Comparison of ENCODE assay signal across 8 cellular contexts in the genomic region with DNA sequence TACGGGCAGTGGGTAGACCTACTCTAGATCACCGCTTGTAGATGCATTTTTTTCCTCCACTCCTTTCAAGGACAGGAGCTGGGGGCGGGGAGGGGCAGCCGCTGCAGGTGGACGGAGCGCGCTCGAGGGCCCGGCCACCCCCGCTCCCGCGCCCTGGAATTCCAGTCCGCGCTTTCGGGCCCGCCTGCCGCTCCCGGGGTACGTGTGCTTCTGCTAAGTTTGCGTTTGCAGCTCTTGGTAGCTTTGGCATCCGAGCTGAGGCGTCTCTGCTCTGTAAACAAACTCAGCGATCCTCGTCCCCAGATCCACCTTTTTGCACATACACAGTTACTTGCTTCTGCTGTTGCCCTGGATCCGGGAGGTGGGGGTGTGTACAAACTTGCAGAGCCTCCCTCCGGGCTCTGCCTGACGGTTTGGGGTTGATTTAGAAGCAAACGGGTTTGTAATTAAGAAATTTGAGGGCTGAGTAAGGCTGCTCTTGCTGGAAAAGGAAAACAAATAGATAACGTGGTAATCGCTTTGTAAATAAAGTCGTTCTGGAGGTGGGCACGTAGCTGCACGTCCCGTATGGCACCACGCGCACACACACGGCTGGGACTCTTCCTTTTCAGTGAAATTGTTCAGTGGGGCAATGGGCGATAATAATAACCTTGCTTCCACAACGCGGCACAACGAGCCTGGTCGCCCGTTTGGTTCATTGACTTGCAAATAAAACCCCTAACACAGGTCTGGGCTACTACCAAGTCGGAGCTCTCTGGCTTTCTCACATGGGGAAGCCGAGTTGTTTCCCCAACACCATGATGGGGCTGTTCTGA. TPM values are rescaled to one million over a fixed set of nuclear protein-coding genes. Genes with fewer than 3 reads are reported as not detected.
A peak's percentile ranks its signal among the peaks of the same experiment; 100 is the strongest.
DNase-seq lines count a peak whose midpoint lies in the region; ATAC-seq and TF ChIP-seq lines count a peak whose summit lies in the region.

No MANE protein-coding gene starts in this region.

- H3K4me3 Mint-ChIP-seq in naive thymus-derived CD8-positive, alpha-beta T cell: peak overlapping the region; percentile 91 to 100 (median 100)
- peak overlapping the region; percentile 88 to 98 for H3K4me3 Mint-ChIP-seq in stimulated activated naive B cell treated with anti-CD40 and anti-IgM and Interleukin-4, amounts not matched to agents 10 μg/mL and 1 μg/mL and 100 μg/mL, for 72 hours

- H3K9me3 ChIP-seq in KOPT-K1 (ENCODE audit: insufficient read depth, low read length, poor library complexity, severe bottlenecking) (no peaks in the 10 kb centered on the region), Peyer's patch (no peaks in the 10 kb centered on the region), fibroblast of lung (ENCODE audit: control insufficient read depth, insufficient read depth, low read depth, low read length) (no peaks in the 10 kb centered on the region)

- peak overlapping the region; percentile 93 to 100 (median 99) for H3K27ac Mint-ChIP-seq in naive thymus-derived CD8-positive, alpha-beta T cell
- peak overlapping the region; percentile 100 for H3K27ac Mint-ChIP-seq in stimulated activated naive B cell treated with anti-CD40 and anti-IgM and Interleukin-4, amounts not matched to agents 10 μg/mL and 1 μg/mL and 100 μg/mL, for 72 hours

- H3K4me2 ChIP-seq in fibroblast of lung (ENCODE audit: extremely low read depth, insufficient read depth, low read length): peak overlapping the region; percentile 99

- H3K27ac ChIP-seq in KOPT-K1 (ENCODE audit: low read depth, low read length, poor library complexity, severe bottlenecking) (peak overlapping the region; percentile 72), Peyer's patch (peak overlapping the region; percentile 95 to 97 (median 96)), fibroblast of lung (ENCODE audit: insufficient read depth, low read length) (peak overlapping the region; percentile 91)

- TF ChIP-seq CTCF in Peyer's patch (IDR thresholded peaks at IDR 0.05) (peak in 1 of 6 experiments; percentile 16), fibroblast of lung (conservative IDR thresholded peaks at IDR 0.05 in 1 of 2, IDR thresholded peaks at IDR 0.05 in 1 of 2; ENCODE audit: low read depth in 1 of 2, low read length in 2 of 2) (no peak)

- peaks cover 0 to 6% (median 0%) of the 10 kb centered on the region in 9 donors for H3K9me3 Mint-ChIP-seq in naive thymus-derived CD8-positive, alpha-beta T cell
- no peaks in the 10 kb centered on the region for H3K9me3 Mint-ChIP-seq in stimulated activated naive B cell treated with anti-CD40 and anti-IgM and Interleukin-4, amounts not matched to agents 10 μg/mL and 1 μg/mL and 100 μg/mL, for 72 hours

- POLR2A ChIA-PET in naive thymus-derived CD8-positive, alpha-beta T cell (lab: Charles Lee): interaction anchor here (0.6 to 4.3 kb wide), 35 partner anchors 10 to 1558 kb away, joined by 3 to 60 read pairs (median 9); partner anchors contain the start of genes CCDC28A, HEBP2, HECA and REPS1

- H3K4me3 ChIP-seq in Peyer's patch (peak overlapping the region; percentile 76 to 90 (median 76)), fibroblast of lung (replicated peaks in 1 of 4; ENCODE audit: control extremely low read depth in 1 of 4, insufficient read depth in 1 of 4, low read depth in 3 of 4, low read length in 4 of 4) (peak overlapping the region; percentile 53 to 73 (median 67))

- peaks cover 35% of the 10 kb centered on the region for H3K79me2 ChIP-seq in fibroblast of lung (ENCODE audit: control insufficient read depth, insufficient read depth, low read length)

- peak overlapping the region; percentile 58 for H2AFZ ChIP-seq in fibroblast of lung (ENCODE audit: low read length)

- H3K4me1 Mint-ChIP-seq in naive thymus-derived CD8-positive, alpha-beta T cell: peaks cover 15 to 39% (median 28%) of the 10 kb centered on the region in 4 donors
- peaks cover 11 to 24% of the 10 kb centered on the region in 2 donors for H3K4me1 Mint-ChIP-seq in stimulated activated naive B cell treated with anti-CD40 and anti-IgM and Interleukin-4, amounts not matched to agents 10 μg/mL and 1 μg/mL and 100 μg/mL, for 72 hours

- peak overlapping the region; percentile 94 for H3K9ac ChIP-seq in fibroblast of lung (ENCODE audit: insufficient read depth, low read length)

- ATAC-seq in GM21786 (IDR thresholded peaks at IDR 0.05; ENCODE audit: unreplicated experiment): peak; percentile 46
- ATAC-seq in naive thymus-derived CD8-positive, alpha-beta T cell: peak; percentile 62 to 73
- peak; percentile 55 to 63 for ATAC-seq in stimulated activated naive B cell treated with anti-CD40 and anti-IgM and Interleukin-4, amounts not matched to agents 10 μg/mL and 1 μg/mL and 100 μg/mL, for 72 hours (replicated peaks)

- H3K27me3 Mint-ChIP-seq in naive thymus-derived CD8-positive, alpha-beta T cell: no peaks in the 10 kb centered on the region
- H3K27me3 Mint-ChIP-seq in stimulated activated naive B cell treated with anti-CD40 and anti-IgM and Interleukin-4, amounts not matched to agents 10 μg/mL and 1 μg/mL and 100 μg/mL, for 72 hours: no peaks in the 10 kb centered on the region

- H3K36me3 ChIP-seq in KOPT-K1 (ENCODE audit: insufficient read depth, low read length) (no peaks in the 10 kb centered on the region), Peyer's patch (peaks cover 0 to 16% (median 0%) of the 10 kb centered on the region in 3 donors), fibroblast of lung (ENCODE audit: control insufficient read depth, insufficient read depth, low read length) (peaks cover 13% of the 10 kb centered on the region)

- peaks cover 10 to 33% (median 15%) of the 10 kb centered on the region in 3 donors for H3K36me3 Mint-ChIP-seq in naive thymus-derived CD8-positive, alpha-beta T cell
- H3K36me3 Mint-ChIP-seq in stimulated activated naive B cell treated with anti-CD40 and anti-IgM and Interleukin-4, amounts not matched to agents 10 μg/mL and 1 μg/mL and 100 μg/mL, for 72 hours: peaks cover 10 to 13% of the 10 kb centered on the region in 2 donors

- H3K27me3 ChIP-seq in Peyer's patch (no peaks in the 10 kb centered on the region), fibroblast of lung (ENCODE audit: control insufficient read depth, insufficient read depth, low read length) (no peaks in the 10 kb centered on the region)

- H4K20me1 ChIP-seq in fibroblast of lung (ENCODE audit: control insufficient read depth, extremely low read depth, insufficient read depth, low read length): peaks cover 3% of the 10 kb centered on the region

- H3K4me1 ChIP-seq in Peyer's patch: peaks cover 0 to 6% (median under 1%) of the 10 kb centered on the region in 4 donors
- no peaks in the 10 kb centered on the region for H3K4me1 ChIP-seq in fibroblast of lung (ENCODE audit: control insufficient read depth, extremely low read depth, insufficient read depth, low read length)

- TF ChIP-seq POLR2A in Peyer's patch (IDR thresholded peaks at IDR 0.05): peak; percentile 41 to 81

- peak; percentile 95 for DNase-seq in DMS79 treated with DMSO at 0.1 percent for 48 hours (lab: John Stamatoyannopoulos, UW)
- peak; percentile 87 to 96 (median 95) for DNase-seq in Peyer's patch
- peak; percentile 75 for DNase-seq in activated T-helper 1 cell treated with Interleukin-2 at 50 U/mL for 16 hours (ENCODE audit: low read depth)
- peak; percentile 98 to 99 for DNase-seq in fibroblast of lung (ENCODE audit: low read depth in 2 of 2)
- peak in 9 of 10 donors; percentile 69 to 92 (median 83) for DNase-seq in naive thymus-derived CD8-positive, alpha-beta T cell
- DNase-seq in stimulated activated naive B cell treated with anti-CD40 and anti-IgM and Interleukin-4, amounts not matched to agents 10 μg/mL and 1 μg/mL and 100 μg/mL, for 72 hours: peak; percentile 73

RNA-seq across cellular contexts. Expression of gene CITED2, which starts 1.0 kb away (rescaled TPM):
- 100 to 1,000 TPM in 1 of 4 donors, 10 to 100 TPM in 3; 67.7 to 122 (median 83.1) TPM for total RNA-seq in Peyer's patch
- total RNA-seq in fibroblast of lung: 94.8 and 139 TPM in 2 replicates
- polyA plus RNA-seq in fibroblast of lung: 230 and 370 TPM in 2 replicates
- 293 and 445 TPM in 2 replicates for polyA plus RNA-seq in fibroblast of lung (2012)
- polyA minus RNA-seq in fibroblast of lung (ENCODE audit: low replicate concordance): 64.5 and 110 TPM in 2 replicates
- total RNA-seq in naive thymus-derived CD8-positive, alpha-beta T cell: 10 to 100 TPM; 92.4 to 95.4 TPM
- 10 to 100 TPM; 25.6 to 49.0 (median 29.0) TPM for polyA plus RNA-seq in naive thymus-derived CD8-positive, alpha-beta T cell

Comparison
In these comparisons a context has a peak if more than half of its experiments do, and no peak if none do; other contexts are left out.
1. Peak in every context shown above with its lines: DNase-seq, ATAC-seq, H3K4me3 ChIP-seq and H3K27ac ChIP-seq.